In the genomic region with DNA sequence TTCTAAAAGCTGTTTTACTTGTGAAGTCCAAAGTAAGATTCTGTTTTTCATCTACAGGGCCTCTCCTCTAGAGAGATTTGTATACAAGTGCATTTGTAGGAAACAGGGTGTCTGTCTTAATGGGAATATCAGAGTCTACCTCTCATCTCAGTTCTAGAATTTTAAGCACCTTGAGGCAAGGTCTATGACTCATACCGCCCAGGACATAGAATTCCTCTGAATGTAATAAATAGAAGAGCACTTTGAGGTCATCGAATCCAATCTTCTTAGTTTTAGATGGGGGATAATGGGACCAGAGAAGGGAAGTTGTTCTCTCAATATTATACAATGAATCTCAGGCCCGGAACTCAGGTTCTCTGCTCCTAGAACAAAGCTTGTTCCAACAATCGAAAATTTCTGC, we compare ENCODE assay signal across 25 cellular contexts.
DNase-seq lines count a peak whose midpoint lies in the region; ATAC-seq and TF ChIP-seq lines count a peak whose summit lies in the region.
"Had no signal": no experiment of that assay in that cellular context is flagged by ENCODE, and none has a peak within 500 bp of the region (broad histone marks: within the 10 kb centered on the region; RNA-seq: fewer than 3 reads in every experiment).

No MANE protein-coding gene starts in this region.

- H3K36me3 ChIP-seq in mesenchymal stem cell (ENCODE audit: control insufficient read depth in 1 of 2, insufficient read depth in 2 of 2, low read depth in 1 of 2, low read length in 2 of 2) (no peaks in the 10 kb centered on the region), upper lobe of left lung (no peaks in the 10 kb centered on the region)
- H3K36me3 ChIP-seq: neural progenitor cell, right lobe of liver, SJCRH30 had no signal

- H3K4ac ChIP-seq in mesenchymal stem cell (ENCODE audit: low read depth in 1 of 2, low read length in 2 of 2) = no peak overlapping the region

- no peak overlapping the region for H2BK120ac ChIP-seq in mesenchymal stem cell (ENCODE audit: low read depth, low read length)

- DNase-seq in RPMI7951 (ENCODE audit: low read depth) (peak; percentile 39), epithelial cell of esophagus (ENCODE audit: low read depth) (peak; percentile 64), mesenchymal stem cell (no peak), upper lobe of left lung (no peak), OCI-M2 (lab: John Stamatoyannopoulos, UW; ENCODE audit: unreplicated experiment) (no peak), ecto neural progenitor cell (ENCODE audit: low spot score) (no peak)
- DNase-seq: activated CD4-positive, alpha-beta memory T cell treated with anti-CD3 and anti-CD28 coated beads for 36 hours; activated CD8-positive, alpha-beta memory T cell treated with anti-CD3 and anti-CD28 coated beads, Interleukin-2, amount 50 U/mL, for 48 hours; cerebellar nuclear complex; dorsolateral prefrontal cortex; H9; Karpas-422; NCI-H187; NCI-H2227 treated with DMSO at 0.1 percent for 48 hours; NCI-H748 treated with DMSO at 0.1 percent for 48 hours; right lobe of liver; stimulated activated CD4-positive, alpha-beta T cell treated with anti-CD3 and anti-CD28 coated beads, Interleukin-15, amount 100 ng/mL, for 24 hours; stimulated activated naive CD8-positive, alpha-beta T cell treated with anti-CD3 and anti-CD28 coated beads, Interleukin-15, amount 100 ng/mL, for 72 hours; T-cell had no signal

- H3K4me1 ChIP-seq in mesenchymal stem cell (ENCODE audit: control insufficient read depth, insufficient read depth, low read depth, low read length) = no peaks in the 10 kb centered on the region
- H3K4me1 ChIP-seq in upper lobe of left lung = peaks cover 0 to 19% (median 6%) of the 10 kb centered on the region in 4 donors

- H3K27ac ChIP-seq in mesenchymal stem cell (ENCODE audit: low read length, poor library complexity, severe bottlenecking) (no peak overlapping the region), upper lobe of left lung (peak overlapping the region in 3 of 4 donors; percentile 5 to 47 (median 32))
- H3K27ac ChIP-seq: dorsolateral prefrontal cortex, HL-60, neural progenitor cell, SJCRH30 had no signal

- H4K8ac ChIP-seq in mesenchymal stem cell (ENCODE audit: low read length) = no peak overlapping the region

- no peak overlapping the region for H3K14ac ChIP-seq in mesenchymal stem cell (ENCODE audit: low read length in 2 of 2)

- H3K9me3 ChIP-seq in mesenchymal stem cell (ENCODE audit: control insufficient read depth, low read length) (peaks cover 10% of the 10 kb centered on the region), upper lobe of left lung (no peaks in the 10 kb centered on the region)
- H3K9me3 ChIP-seq: right lobe of liver, SJCRH30 had no signal

- H2BK5ac ChIP-seq in mesenchymal stem cell (ENCODE audit: low read depth, low read length, poor library complexity, severe bottlenecking) = no peak overlapping the region

- TF ChIP-seq CTCF in epithelial cell of esophagus (IDR thresholded peaks at IDR 0.05; ENCODE audit: insufficient read depth, low read depth, low read length, missing control alignments) (no peak), upper lobe of left lung (IDR thresholded peaks at IDR 0.05) (no peak)

- peak overlapping the region; percentile 78 for H3K9ac ChIP-seq in mesenchymal stem cell (ENCODE audit: low read length)
- H3K9ac ChIP-seq: neural progenitor cell had no signal

- H2BK15ac ChIP-seq in mesenchymal stem cell (ENCODE audit: low read depth, poor library complexity, severe bottlenecking) = no peak overlapping the region

- no peak for TF ChIP-seq POLR2A in upper lobe of left lung (IDR thresholded peaks at IDR 0.05)

- H3K4me3 ChIP-seq in epithelial cell of esophagus (ENCODE audit: low read length) (no peak overlapping the region), mesenchymal stem cell (ENCODE audit: insufficient read depth in 1 of 2, low read depth in 1 of 2, low read length in 2 of 2) (peak overlapping the region in 1 of 2 experiments; percentile 28), upper lobe of left lung (no peak overlapping the region)
- H3K4me3 ChIP-seq: dorsolateral prefrontal cortex, lung, neural progenitor cell, right lobe of liver, SJCRH30 had no signal

- H3K18ac ChIP-seq in mesenchymal stem cell (ENCODE audit: low read depth in 1 of 2, low read length in 2 of 2) = no peak overlapping the region

- no peak for ATAC-seq in upper lobe of left lung (ENCODE audit: low FRiP score in 2 of 2)
- no peak for ATAC-seq in HG02642 (IDR thresholded peaks at IDR 0.05; ENCODE audit: poor library complexity, unreplicated experiment)
- ATAC-seq: activated CD4-positive, CD25-positive, alpha-beta regulatory T cell treated with anti-CD3 and anti-CD28 coated beads, Interleukin-2, amount 50 U/mL, for 24 hours; stimulated activated naive CD8-positive, alpha-beta T cell treated with anti-CD3 and anti-CD28 coated beads, Interleukin-15, amount 100 ng/mL, for 72 hours; T-cell had no signal

- no peaks in the 10 kb centered on the region for H3K79me1 ChIP-seq in mesenchymal stem cell (replicated peaks; ENCODE audit: low read length, poor library complexity, severe bottlenecking)

- no peak overlapping the region for H4K91ac ChIP-seq in mesenchymal stem cell (ENCODE audit: low read length)

- H3K27me3 ChIP-seq in mesenchymal stem cell (ENCODE audit: control insufficient read depth in 1 of 2, insufficient read depth in 1 of 2, low read length in 2 of 2) (no peaks in the 10 kb centered on the region), upper lobe of left lung (no peaks in the 10 kb centered on the region)
- H3K27me3 ChIP-seq: dorsolateral prefrontal cortex, neural progenitor cell, right lobe of liver, SJCRH30 had no signal

- no peak overlapping the region for H2AFZ ChIP-seq in mesenchymal stem cell (ENCODE audit: low read depth, low read length)
- H2AFZ ChIP-seq: neural progenitor cell had no signal

- 97% methylated on average over 4 of the region's 4 CpGs for WGBS in mesenchymal stem cell
- 86 to 88% methylated on average over 4 of the region's 4 CpGs for WGBS in upper lobe of left lung, 2 donors

- no peak overlapping the region for H3K4me2 ChIP-seq in mesenchymal stem cell (ENCODE audit: low read length, poor library complexity, severe bottlenecking)
- H3K4me2 ChIP-seq: neural progenitor cell had no signal

- H2AK5ac ChIP-seq in mesenchymal stem cell (ENCODE audit: low read length, severe bottlenecking) = no peak overlapping the region

- no peak for TF ChIP-seq EP300 in upper lobe of left lung (IDR thresholded peaks at IDR 0.05)

- H2BK12ac ChIP-seq in mesenchymal stem cell (ENCODE audit: low read length in 2 of 2) = no peak overlapping the region

- H3K23ac ChIP-seq in mesenchymal stem cell (ENCODE audit: low read length in 2 of 2) = no peak overlapping the region

Comparison
In these comparisons a context has a peak if more than half of its experiments do, and no peak if none do; other contexts are left out.
1. DNase-seq: peak in RPMI7951 (single experiment) and epithelial cell of esophagus (single experiment); none in mesenchymal stem cell (single experiment), upper lobe of left lung (0 of 2), OCI-M2 (single experiment) and ecto neural progenitor cell (single experiment).